ENCODE assay signal across 12 cellular contexts in genomic region chr14:73426877-73427276, GRCh38. TPM values are rescaled to one million over a fixed set of nuclear protein-coding genes. Genes with fewer than 3 reads are reported as not detected.
DNase-seq lines count a peak whose midpoint lies in the region; ATAC-seq and TF ChIP-seq lines count a peak whose summit lies in the region.
"Had no signal": no experiment of that assay in that cellular context is flagged by ENCODE, and none has a peak within 500 bp of the region (broad histone marks: within the 10 kb centered on the region; RNA-seq: fewer than 3 reads in every experiment).

No MANE protein-coding gene starts in this region.

- H4K91ac ChIP-seq in trophoblast cell (ENCODE audit: low read depth, low read length), result no peak overlapping the region

- no peaks in the 10 kb centered on the region for H3K27me3 Mint-ChIP-seq in progenitor cell of endocrine pancreas

- no peaks in the 10 kb centered on the region for H3K9me3 Mint-ChIP-seq in progenitor cell of endocrine pancreas (ENCODE audit: low read depth)
- H3K9me3 Mint-ChIP-seq: CD8-positive, alpha-beta T cell had no signal

- H3K79me2 ChIP-seq in trophoblast cell (ENCODE audit: control insufficient read depth, insufficient read depth, low read length, poor library complexity) (peaks cover 3% of the 10 kb centered on the region), PC-3 (ENCODE audit: low read length) (peaks cover 31% of the 10 kb centered on the region)

- TF ChIP-seq CTCF in fibroblast of the aortic adventitia (IDR thresholded peaks at IDR 0.05; ENCODE audit: insufficient read depth, low read length) (no peak), PC-3 (conservative IDR thresholded peaks at IDR 0.05; ENCODE audit: low read depth, low read length) (no peak), progenitor cell of endocrine pancreas (IDR thresholded peaks at IDR 0.05; ENCODE audit: unreplicated experiment) (no peak)

- ATAC-seq in PC-3, result no peak
- ATAC-seq: body of pancreas; CD8-positive, alpha-beta T cell had no signal

- H3K9ac ChIP-seq in SK-N-MC (ENCODE audit: insufficient read length) (no peak overlapping the region), trophoblast cell (ENCODE audit: low read length) (no peak overlapping the region), PC-3 (ENCODE audit: low read length) (no peak overlapping the region)

- H3K9me3 ChIP-seq in SK-N-MC (ENCODE audit: low read depth, low read length), result no peaks in the 10 kb centered on the region
- peaks cover 4% of the 10 kb centered on the region for H3K9me3 ChIP-seq in trophoblast cell (ENCODE audit: insufficient read depth, low read depth, low read length)
- no peaks in the 10 kb centered on the region for H3K9me3 ChIP-seq in PC-3 (ENCODE audit: low read length)

- H2BK5ac ChIP-seq in trophoblast cell (ENCODE audit: low read depth, low read length, poor library complexity), result no peak overlapping the region

- no peak overlapping the region for H3K4me2 ChIP-seq in trophoblast cell (ENCODE audit: low read length)
- no peak overlapping the region for H3K4me2 ChIP-seq in PC-3 (ENCODE audit: low read length)

- peak overlapping the region; percentile 86 for H3K27ac ChIP-seq in SK-N-MC
- H3K27ac ChIP-seq in trophoblast cell (ENCODE audit: low read depth, low read length), result peak overlapping the region; percentile 17
- H3K27ac ChIP-seq in PC-3 (ENCODE audit: low read length), result no peak overlapping the region

- H4K20me1 ChIP-seq in PC-3 (ENCODE audit: low read length), result peaks cover 9% of the 10 kb centered on the region; the same call in 1 of the 2 replicates

- H3K4me1 ChIP-seq in trophoblast cell (ENCODE audit: control insufficient read depth in 1 of 2, insufficient read depth in 2 of 2, low read length in 2 of 2) (peaks cover 2 to 3% of the 10 kb centered on the region in 2 experiments), PC-3 (ENCODE audit: insufficient read depth, low read length) (0 out of 2 replicates have a peak, but pooled peaks cover 4% of the 10 kb centered on the region)

- DNase-seq in COLO829 (ENCODE audit: low spot score), result peak; percentile 19
- peak; percentile 35 for DNase-seq in SK-N-MC (ENCODE audit: low read depth, low spot score)
- peak; percentile 73 for DNase-seq in fibroblast of the aortic adventitia (ENCODE audit: low read depth)
- peak; percentile 17 to 38 for DNase-seq in trophoblast cell
- no peak for DNase-seq in superior temporal gyrus (ENCODE audit: extremely low spot score)
- DNase-seq in PC-3, result no peak
- DNase-seq in progenitor cell of endocrine pancreas (ENCODE audit: low spot score, unreplicated experiment), result no peak
- DNase-seq in NCI-H2171 treated with DMSO at 0.1 percent for 48 hours (lab: John Stamatoyannopoulos, UW), result no peak
- DNase-seq: activated CD8-positive, alpha-beta memory T cell treated with anti-CD3 and anti-CD28 coated beads, Interleukin-2, amount 50 U/mL, for 4 hours; CD8-positive, alpha-beta T cell; NCI-H524 had no signal

- H3K36me3 Mint-ChIP-seq in progenitor cell of endocrine pancreas (ENCODE audit: insufficient read depth), result peaks cover 1% of the 10 kb centered on the region

- no peak overlapping the region for H3K27ac Mint-ChIP-seq in progenitor cell of endocrine pancreas
- H3K27ac Mint-ChIP-seq: CD8-positive, alpha-beta T cell had no signal

- H3K27me3 ChIP-seq in trophoblast cell (ENCODE audit: insufficient read depth, low read length), result no peaks in the 10 kb centered on the region
- H3K27me3 ChIP-seq in PC-3 (ENCODE audit: low read length), result no peaks in the 10 kb centered on the region
- H3K27me3 ChIP-seq: body of pancreas had no signal

- no peak overlapping the region for H2BK12ac ChIP-seq in trophoblast cell (ENCODE audit: low read length)

- H3K23ac ChIP-seq in trophoblast cell (ENCODE audit: low read length), result no peak overlapping the region

- no CpG with 5 or more reads among the region's 5 CpGs for WGBS in trophoblast cell (ENCODE audit: extremely low coverage, insufficient coverage, insufficient read length)

- intact Hi-C loops in PC-3 (cut with micrococcal nuclease), result no loop called here

- no peak overlapping the region for H3K4me3 Mint-ChIP-seq in progenitor cell of endocrine pancreas (ENCODE audit: low read depth)
- H3K4me3 Mint-ChIP-seq: CD8-positive, alpha-beta T cell had no signal

- POLR2A ChIA-PET in PC-3 (lab: Charles Lee; ENCODE audit: unreplicated experiment), result no interaction called here

- H3F3A ChIP-seq in PC-3 (ENCODE audit: low read length, unreplicated experiment), result no peaks in the 10 kb centered on the region

- no peak overlapping the region for H2BK120ac ChIP-seq in trophoblast cell (ENCODE audit: insufficient read depth, low read length, poor library complexity)

- no peak overlapping the region for H2AK5ac ChIP-seq in trophoblast cell (ENCODE audit: low read length)

- H3K18ac ChIP-seq in trophoblast cell (ENCODE audit: low read length), result no peak overlapping the region

- no peak overlapping the region for H4K12ac ChIP-seq in trophoblast cell (ENCODE audit: low read depth, low read length)

- CTCF ChIA-PET in PC-3 (lab: Charles Lee), result no interaction called here

- H2AFZ ChIP-seq in trophoblast cell (ENCODE audit: insufficient read depth, low read length, poor library complexity) (no peak overlapping the region), PC-3 (ENCODE audit: low read length) (no peak overlapping the region)

- H4K8ac ChIP-seq in trophoblast cell (ENCODE audit: low read depth, low read length), result no peak overlapping the region

- H3K4me1 Mint-ChIP-seq in progenitor cell of endocrine pancreas (ENCODE audit: low read depth), result peaks cover 11% of the 10 kb centered on the region

- H3K79me1 ChIP-seq in trophoblast cell (ENCODE audit: low read length), result peaks cover 5% of the 10 kb centered on the region

- BruUV-seq in PC-3 (replicated peaks; lab: Mats Ljungman, UMichigan), result no TSS peak

- H3K36me3 ChIP-seq in SK-N-MC (ENCODE audit: insufficient read depth, low read length) (no peaks in the 10 kb centered on the region), trophoblast cell (ENCODE audit: control insufficient read depth in 1 of 2, insufficient read depth in 2 of 2, low read length in 2 of 2) (peaks cover 0 to 2% of the 10 kb centered on the region in 2 experiments), PC-3 (ENCODE audit: low read depth, low read length) (no peaks in the 10 kb centered on the region)

- no peak overlapping the region for H3K4ac ChIP-seq in trophoblast cell (ENCODE audit: low read depth, low read length)

- no peaks in the 10 kb centered on the region for H3K9me2 ChIP-seq in PC-3 (replicated peaks; ENCODE audit: low read length)

- H3K4me3 ChIP-seq in SK-N-MC (0 out of 2 replicates have a peak overlapping the region, but pooled peaks have one; percentile 30), fibroblast of the aortic adventitia (ENCODE audit: low read depth, low read length) (no peak overlapping the region), trophoblast cell (ENCODE audit: low read depth, low read length) (no peak overlapping the region), PC-3 (ENCODE audit: low read length) (no peak overlapping the region)
- H3K4me3 ChIP-seq: body of pancreas had no signal

- H3K14ac ChIP-seq in trophoblast cell (ENCODE audit: low read length), result no peak overlapping the region

RNA-seq across cellular contexts. Expression of gene NUMB, which starts 31.5 kb away (rescaled TPM):
- 39.0 and 52.3 TPM in 2 replicates for total RNA-seq in fibroblast of the aortic adventitia (ENCODE audit: low replicate concordance)
- 86.2 and 87.0 TPM in 2 replicates for polyA plus RNA-seq in trophoblast cell (2013)
- 22.2 and 26.8 TPM in 2 replicates for total RNA-seq in PC-3 (2014; rRNA removed)
- total RNA-seq in progenitor cell of endocrine pancreas, result 88.8 and 92.4 TPM in 2 replicates

Comparison
In these comparisons a context has a peak if more than half of its experiments do, and no peak if none do; other contexts are left out.
1. DNase-seq: peak in COLO829 (single experiment), SK-N-MC (single experiment), fibroblast of the aortic adventitia (single experiment) and trophoblast cell (2 of 2); none in superior temporal gyrus (single experiment), PC-3 (single experiment), progenitor cell of endocrine pancreas (single experiment) and NCI-H2171 treated with DMSO at 0.1 percent for 48 hours (single experiment).